16 cellular contexts compared by ENCODE assay signal in the genomic region with DNA sequence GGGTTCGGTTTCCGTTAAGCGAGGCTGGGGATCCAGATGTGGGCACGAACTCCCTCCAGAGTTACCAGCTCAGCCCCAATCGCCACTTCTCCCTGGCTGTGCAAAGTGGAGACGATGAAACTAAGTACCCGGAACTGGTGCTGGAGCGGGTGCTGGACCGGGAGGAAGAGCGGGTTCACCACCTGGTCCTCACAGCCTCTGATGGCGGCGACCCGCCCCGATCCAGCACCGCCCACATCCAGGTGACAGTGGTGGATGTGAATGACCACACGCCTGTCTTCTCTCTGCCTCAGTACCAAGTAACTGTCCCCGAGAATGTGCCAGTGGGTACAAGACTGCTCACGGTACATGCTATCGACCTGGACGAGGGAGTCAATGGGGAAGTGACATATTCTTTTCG. TPM values are rescaled to one million over a fixed set of nuclear protein-coding genes. Genes with fewer than 3 reads are reported as not detected.
A peak's percentile ranks its signal among the peaks of the same experiment; 100 is the strongest.
DNase-seq lines count a peak whose midpoint lies in the region; ATAC-seq and TF ChIP-seq lines count a peak whose summit lies in the region.
"Had no signal": no experiment of that assay in that cellular context is flagged by ENCODE, and none has a peak within 500 bp of the region (broad histone marks: within the 10 kb centered on the region; RNA-seq: fewer than 3 reads in every experiment).

No MANE protein-coding gene starts in this region.

- peaks cover 36 to 59% of the 10 kb centered on the region in 2 donors for H3K9me3 ChIP-seq in stomach smooth muscle (ENCODE audit: control insufficient read depth in 2 of 2, low read length in 2 of 2)

- peaks cover 0 to 3% of the 10 kb centered on the region in 2 donors for H3K36me3 ChIP-seq in stomach smooth muscle (ENCODE audit: control insufficient read depth in 2 of 2, insufficient read depth in 2 of 2, low read length in 2 of 2)

- CTCF ChIA-PET in WTC11 (lab: Charles Lee) = interaction anchor here (0.8 to 1.9 kb wide), 10 partner anchors 13 to 248 kb away, joined by 3 to 5 read pairs (median 4); a partner anchor contains a TSS

- H3K9ac ChIP-seq in stomach smooth muscle (ENCODE audit: low read length in 2 of 2) = no peak overlapping the region
- H3K9ac ChIP-seq: parathyroid adenoma had no signal

- H3K4me1 ChIP-seq in stomach smooth muscle (ENCODE audit: control insufficient read depth, insufficient read depth, low read length) = no peaks in the 10 kb centered on the region
- H3K4me1 ChIP-seq: parathyroid adenoma had no signal

- peaks cover 73% of the 10 kb centered on the region for H3K27me3 Mint-ChIP-seq in activated naive CD8-positive, alpha-beta T cell
- H3K27me3 Mint-ChIP-seq in activated naive CD8-positive, alpha-beta T cell treated with anti-CD3 and anti-CD28 coated beads, Interleukin-2, amount 50 U/mL, for 24 hours = peaks cover 72% of the 10 kb centered on the region
- H3K27me3 Mint-ChIP-seq in WTC11 (ENCODE audit: low read depth) = peaks cover 20% of the 10 kb centered on the region

- no peaks in the 10 kb centered on the region for H3K4me1 Mint-ChIP-seq in activated naive CD8-positive, alpha-beta T cell (ENCODE audit: low read depth)
- no peaks in the 10 kb centered on the region for H3K4me1 Mint-ChIP-seq in activated naive CD8-positive, alpha-beta T cell treated with anti-CD3 and anti-CD28 coated beads, Interleukin-2, amount 50 U/mL, for 24 hours
- 0 out of 2 replicates have a peak, but pooled peaks cover under 1% of the 10 kb centered on the region for H3K4me1 Mint-ChIP-seq in WTC11
- H3K4me1 Mint-ChIP-seq: endodermal cell had no signal

- no peak for DNase-seq in activated naive CD8-positive, alpha-beta T cell treated with anti-CD3 and anti-CD28 coated beads, Interleukin-2, amount 50 U/mL, for 24 hours
- DNase-seq in WTC11 (ENCODE audit: low spot score) (no peak), fibroblast of the aortic adventitia (ENCODE audit: low read depth) (no peak)
- no peak for DNase-seq in stimulated activated CD4-positive, alpha-beta T cell treated with anti-CD3 and anti-CD28 coated beads, Interleukin-4, amount 100 ng/mL, for 1 hour
- DNase-seq: activated naive CD4-positive, alpha-beta T cell; endodermal cell; glutamatergic neuron; NCI-H2107; NCI-H748 treated with DMSO at 0.1 percent for 48 hours had no signal

- ATAC-seq in activated naive CD8-positive, alpha-beta T cell treated with anti-CD3 and anti-CD28 coated beads, Interleukin-2, amount 50 U/mL, for 24 hours = no peak
- ATAC-seq in WTC11 = no peak
- no peak for ATAC-seq in GM21723 (IDR thresholded peaks at IDR 0.05; ENCODE audit: unreplicated experiment)
- ATAC-seq in GM21423 (IDR thresholded peaks at IDR 0.05; ENCODE audit: unreplicated experiment) = no peak
- ATAC-seq: Panc1 had no signal

- no peak overlapping the region for H3K27ac ChIP-seq in stomach smooth muscle (ENCODE audit: low read length)
- H3K27ac ChIP-seq: parathyroid adenoma, VCaP had no signal

- H3K27me3 ChIP-seq in stomach smooth muscle (ENCODE audit: control insufficient read depth in 1 of 2, insufficient read depth in 2 of 2, low read length in 2 of 2) = no peaks in the 10 kb centered on the region

- H3K9me3 Mint-ChIP-seq in activated naive CD8-positive, alpha-beta T cell (ENCODE audit: low read depth) = peaks cover 16% of the 10 kb centered on the region
- peaks cover 55% of the 10 kb centered on the region for H3K9me3 Mint-ChIP-seq in activated naive CD8-positive, alpha-beta T cell treated with anti-CD3 and anti-CD28 coated beads, Interleukin-2, amount 50 U/mL, for 24 hours
- H3K9me3 Mint-ChIP-seq in WTC11 = peaks cover 44% of the 10 kb centered on the region

- no peak overlapping the region for H3K27ac Mint-ChIP-seq in activated naive CD8-positive, alpha-beta T cell
- H3K27ac Mint-ChIP-seq in activated naive CD8-positive, alpha-beta T cell treated with anti-CD3 and anti-CD28 coated beads, Interleukin-2, amount 50 U/mL, for 24 hours = no peak overlapping the region
- no peak overlapping the region for H3K27ac Mint-ChIP-seq in WTC11
- H3K27ac Mint-ChIP-seq: endodermal cell had no signal

- TF ChIP-seq CTCF in WTC11 (IDR thresholded peaks at IDR 0.05) (no peak), fibroblast of the aortic adventitia (IDR thresholded peaks at IDR 0.05; ENCODE audit: insufficient read depth, low read length) (no peak)

- POLR2A ChIA-PET in WTC11 (lab: Charles Lee) = no interaction called here

- H3K4me3 ChIP-seq in fibroblast of the aortic adventitia (ENCODE audit: low read depth, low read length) (peak overlapping the region; percentile 73), stomach smooth muscle (ENCODE audit: low read length in 2 of 2) (peak overlapping the region; percentile 56 to 58)

- H3K4me3 Mint-ChIP-seq in activated naive CD8-positive, alpha-beta T cell = peak overlapping the region; percentile 82
- no peak overlapping the region for H3K4me3 Mint-ChIP-seq in activated naive CD8-positive, alpha-beta T cell treated with anti-CD3 and anti-CD28 coated beads, Interleukin-2, amount 50 U/mL, for 24 hours
- H3K4me3 Mint-ChIP-seq in WTC11 = peak overlapping the region; percentile 84
- H3K4me3 Mint-ChIP-seq: endodermal cell had no signal

- peaks cover 18% of the 10 kb centered on the region for H3K36me3 Mint-ChIP-seq in activated naive CD8-positive, alpha-beta T cell
- H3K36me3 Mint-ChIP-seq in activated naive CD8-positive, alpha-beta T cell treated with anti-CD3 and anti-CD28 coated beads, Interleukin-2, amount 50 U/mL, for 24 hours (ENCODE audit: low read depth) = peaks cover 20% of the 10 kb centered on the region
- H3K36me3 Mint-ChIP-seq in WTC11 = peaks cover 33% of the 10 kb centered on the region

TF ChIP-seq in WTC11, 78 proteins besides CTCF, POLR2A, EP300 and RAD21:
- TF ChIP-seq, protein P1, sequence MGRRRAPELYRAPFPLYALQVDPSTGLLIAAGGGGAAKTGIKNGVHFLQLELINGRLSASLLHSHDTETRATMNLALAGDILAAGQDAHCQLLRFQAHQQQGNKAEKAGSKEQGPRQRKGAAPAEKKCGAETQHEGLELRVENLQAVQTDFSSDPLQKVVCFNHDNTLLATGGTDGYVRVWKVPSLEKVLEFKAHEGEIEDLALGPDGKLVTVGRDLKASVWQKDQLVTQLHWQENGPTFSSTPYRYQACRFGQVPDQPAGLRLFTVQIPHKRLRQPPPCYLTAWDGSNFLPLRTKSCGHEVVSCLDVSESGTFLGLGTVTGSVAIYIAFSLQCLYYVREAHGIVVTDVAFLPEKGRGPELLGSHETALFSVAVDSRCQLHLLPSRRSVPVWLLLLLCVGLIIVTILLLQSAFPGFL (CRISPR knock-in tag; IDR thresholded peaks at IDR 0.05; ENCODE audit: borderline replicate concordance) = no peak
- no peak for TF ChIP-seq ZBTB21 (CRISPR knock-in tag; IDR thresholded peaks at IDR 0.05; ENCODE audit: borderline replicate concordance)
- no peak for TF ChIP-seq HMGA2 (CRISPR knock-in tag; IDR thresholded peaks at IDR 0.05)
- TF ChIP-seq ZNF423 (CRISPR knock-in tag; IDR thresholded peaks at IDR 0.05) = no peak
- TF ChIP-seq TEAD1 (CRISPR knock-in tag; IDR thresholded peaks at IDR 0.05) = no peak
- TF ChIP-seq ELF4 (CRISPR knock-in tag; IDR thresholded peaks at IDR 0.05; ENCODE audit: low read depth) = no peak
- no peak for TF ChIP-seq TEAD4 (CRISPR knock-in tag; IDR thresholded peaks at IDR 0.05)
- TF ChIP-seq, protein P2, sequence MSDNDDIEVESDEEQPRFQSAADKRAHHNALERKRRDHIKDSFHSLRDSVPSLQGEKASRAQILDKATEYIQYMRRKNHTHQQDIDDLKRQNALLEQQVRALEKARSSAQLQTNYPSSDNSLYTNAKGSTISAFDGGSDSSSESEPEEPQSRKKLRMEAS (CRISPR knock-in tag; IDR thresholded peaks at IDR 0.05) = no peak
- no peak for TF ChIP-seq NFATC4 (CRISPR knock-in tag; IDR thresholded peaks at IDR 0.05)
- TF ChIP-seq JAZF1 (CRISPR knock-in tag; IDR thresholded peaks at IDR 0.05) = no peak
- TF ChIP-seq ESRRA (CRISPR knock-in tag; IDR thresholded peaks at IDR 0.05; ENCODE audit: borderline replicate concordance) = no peak

RNA-seq across cellular contexts. Expression of a gene that starts 0.8 kb away (rescaled TPM):
- total RNA-seq in WTC11 (2021) (1.6 to 2.8 TPM (median 2.1 TPM) in 3 replicates), fibroblast of the aortic adventitia (ENCODE audit: low replicate concordance) (2.9 and 8.4 TPM in 2 replicates)

RNA-seq across cellular contexts. Expression of a gene that starts 4.2 kb away (rescaled TPM):
- total RNA-seq in WTC11 (2021) = 7.8 to 9.1 TPM (median 8.8 TPM) in 3 replicates
- total RNA-seq in fibroblast of the aortic adventitia (ENCODE audit: low replicate concordance) = 9.0 and 17.4 TPM in 2 replicates

RNA-seq across cellular contexts. Expression of a gene that starts 9.1 kb away (rescaled TPM):
- total RNA-seq in WTC11 (2021) (1.4 to 2.4 TPM (median 2.1 TPM) in 3 replicates), fibroblast of the aortic adventitia (ENCODE audit: low replicate concordance) (2.5 and 3.8 TPM in 2 replicates)

RNA-seq across cellular contexts. Expression of a gene that starts 9.7 kb away (rescaled TPM):
- total RNA-seq in WTC11 (2021) (2.6 to 3.3 TPM (median 3.0 TPM) in 3 replicates), fibroblast of the aortic adventitia (ENCODE audit: low replicate concordance) (3.9 and 7.4 TPM in 2 replicates)

RNA-seq across cellular contexts. Expression of a gene that starts 13.3 kb away (rescaled TPM):
- total RNA-seq in WTC11 (2021) (3.3 to 4.2 TPM (median 3.5 TPM) in 3 replicates), fibroblast of the aortic adventitia (ENCODE audit: low replicate concordance) (7.7 and 9.6 TPM in 2 replicates)
